1 cellular context compared by ENCODE assay signal in the genomic region with DNA sequence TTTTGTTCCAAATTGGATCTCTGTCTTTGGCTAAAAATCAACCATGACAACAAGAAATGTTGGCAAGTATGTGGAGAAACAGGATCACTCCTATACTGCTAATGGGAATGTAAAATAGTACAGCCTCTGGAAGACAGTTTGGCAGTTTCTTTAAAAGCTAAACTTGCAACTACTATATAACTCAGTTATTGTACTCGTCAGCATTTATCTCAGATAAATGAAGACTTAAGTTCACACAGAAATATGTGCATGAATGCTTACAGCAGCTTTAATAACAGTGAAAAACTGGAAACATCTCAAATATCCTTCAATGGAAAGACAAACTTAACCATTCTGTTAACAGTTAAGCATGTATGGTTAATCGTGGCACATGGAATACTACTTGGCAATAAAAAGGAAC.
TF ChIP-seq lines count a peak whose summit lies in the region.

No MANE protein-coding gene starts in this region.

TF ChIP-seq in HepG2, 621 proteins besides CTCF, POLR2A, EP300 and RAD21 (continued from another document):
- TF ChIP-seq, protein P1, sequence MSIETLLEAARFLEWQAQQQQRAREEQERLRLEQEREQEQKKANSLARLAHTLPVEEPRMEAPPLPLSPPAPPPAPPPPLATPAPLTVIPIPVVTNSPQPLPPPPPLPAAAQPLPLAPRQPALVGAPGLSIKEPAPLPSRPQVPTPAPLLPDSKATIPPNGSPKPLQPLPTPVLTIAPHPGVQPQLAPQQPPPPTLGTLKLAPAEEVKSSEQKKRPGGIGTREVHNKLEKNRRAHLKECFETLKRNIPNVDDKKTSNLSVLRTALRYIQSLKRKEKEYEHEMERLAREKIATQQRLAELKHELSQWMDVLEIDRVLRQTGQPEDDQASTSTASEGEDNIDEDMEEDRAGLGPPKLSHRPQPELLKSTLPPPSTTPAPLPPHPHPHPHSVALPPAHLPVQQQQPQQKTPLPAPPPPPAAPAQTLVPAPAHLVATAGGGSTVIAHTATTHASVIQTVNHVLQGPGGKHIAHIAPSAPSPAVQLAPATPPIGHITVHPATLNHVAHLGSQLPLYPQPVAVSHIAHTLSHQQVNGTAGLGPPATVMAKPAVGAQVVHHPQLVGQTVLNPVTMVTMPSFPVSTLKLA (IDR thresholded peaks at IDR 0.05): 0 out of 2 replicates have a peak, but pooled peaks have one; percentile 6
- TF ChIP-seq, protein P2, sequence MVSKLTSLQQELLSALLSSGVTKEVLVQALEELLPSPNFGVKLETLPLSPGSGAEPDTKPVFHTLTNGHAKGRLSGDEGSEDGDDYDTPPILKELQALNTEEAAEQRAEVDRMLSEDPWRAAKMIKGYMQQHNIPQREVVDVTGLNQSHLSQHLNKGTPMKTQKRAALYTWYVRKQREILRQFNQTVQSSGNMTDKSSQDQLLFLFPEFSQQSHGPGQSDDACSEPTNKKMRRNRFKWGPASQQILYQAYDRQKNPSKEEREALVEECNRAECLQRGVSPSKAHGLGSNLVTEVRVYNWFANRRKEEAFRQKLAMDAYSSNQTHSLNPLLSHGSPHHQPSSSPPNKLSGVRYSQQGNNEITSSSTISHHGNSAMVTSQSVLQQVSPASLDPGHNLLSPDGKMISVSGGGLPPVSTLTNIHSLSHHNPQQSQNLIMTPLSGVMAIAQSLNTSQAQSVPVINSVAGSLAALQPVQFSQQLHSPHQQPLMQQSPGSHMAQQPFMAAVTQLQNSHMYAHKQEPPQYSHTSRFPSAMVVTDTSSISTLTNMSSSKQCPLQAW (CRISPR knock-in tag; IDR thresholded peaks at IDR 0.05): no peak
- TF ChIP-seq ZFP82 (CRISPR knock-in tag; IDR thresholded peaks at IDR 0.05; ENCODE audit: borderline replicate concordance): no peak
